Comparison of ENCODE assay signal across 22 cellular contexts in genomic region chr10:16910795-16911164, GRCh38.
DNase-seq lines count a peak whose midpoint lies in the region; ATAC-seq and TF ChIP-seq lines count a peak whose summit lies in the region.
"Had no signal": no experiment of that assay in that cellular context is flagged by ENCODE, and none has a peak within 500 bp of the region (broad histone marks: within the 10 kb centered on the region; RNA-seq: fewer than 3 reads in every experiment).

No MANE protein-coding gene starts in this region.

- H3K36me3 ChIP-seq in BLaER1 treated with 17β-estradiol and CSF1 and Interleukin-3, amounts not matched to agents 10 nM and 100 nM: no peaks in the 10 kb centered on the region
- H3K36me3 ChIP-seq in IMR-90 (ENCODE audit: control insufficient read depth, insufficient read depth, low read length): no peaks in the 10 kb centered on the region
- no peaks in the 10 kb centered on the region for H3K36me3 ChIP-seq in CD4-positive, alpha-beta memory T cell (ENCODE audit: insufficient read depth, low read length)
- H3K36me3 ChIP-seq: left lung had no signal

- no peak overlapping the region for H3K4me3 Mint-ChIP-seq in WTC11
- H3K4me3 Mint-ChIP-seq in CD4-positive, alpha-beta memory T cell: no peak overlapping the region
- H3K4me3 Mint-ChIP-seq in effector memory CD8-positive, alpha-beta T cell: no peak overlapping the region
- H3K4me3 Mint-ChIP-seq: activated naive CD4-positive, alpha-beta T cell treated with anti-CD3 and anti-CD28 coated beads for 36 hours; GM23338; HFFc6 had no signal

- ATAC-seq in IMR-90 (ENCODE audit: low read depth) (no peak), WTC11 (no peak), HG03520 (IDR thresholded peaks at IDR 0.05; ENCODE audit: unreplicated experiment) (no peak)
- ATAC-seq in effector memory CD8-positive, alpha-beta T cell (replicated peaks): no peak
- ATAC-seq: GM23338, Right ventricle myocardium inferior had no signal

- H3K14ac ChIP-seq in IMR-90 (replicated peaks; ENCODE audit: low read depth, low read length): no peak overlapping the region

- BruUV-seq in IMR-90 (replicated peaks; lab: Mats Ljungman, UMichigan): no TSS peak

- no peak overlapping the region for H2AFZ ChIP-seq in IMR-90 (replicated peaks; ENCODE audit: low read length, poor library complexity)
- H2AFZ ChIP-seq: GM23338 had no signal

- POLR2A ChIA-PET in IMR-90 (lab: Charles Lee; ENCODE audit: unreplicated experiment): no interaction called here
- POLR2A ChIA-PET in WTC11 (lab: Charles Lee): no interaction called here
- POLR2A ChIA-PET in CD4-positive, alpha-beta memory T cell (lab: Charles Lee; ENCODE audit: partially characterized antibody): no interaction called here

- H3K4me1 ChIP-seq in BLaER1 treated with 17β-estradiol and CSF1 and Interleukin-3, amounts not matched to agents 10 nM and 100 nM: peaks cover 7 to 46% (median 21%) of the 10 kb centered on the region in 10 experiments; a peak in 17 of 20 replicates
- H3K4me1 ChIP-seq in IMR-90 (ENCODE audit: control insufficient read depth, insufficient read depth, low read length): peaks cover 6% of the 10 kb centered on the region
- H3K4me1 ChIP-seq in CD4-positive, alpha-beta memory T cell (ENCODE audit: insufficient read depth, low read length): no peaks in the 10 kb centered on the region
- H3K4me1 ChIP-seq: left lung, testis had no signal

- H3K4me2 ChIP-seq in BLaER1 treated with 17β-estradiol and CSF1 and Interleukin-3, amounts not matched to agents 10 nM and 100 nM: peak overlapping the region in 9 of 11 experiments; percentile 12 to 81 (median 59); a peak in 15 of 22 replicates
- no peak overlapping the region for H3K4me2 ChIP-seq in IMR-90 (ENCODE audit: low read depth, low read length)
- H3K4me2 ChIP-seq: GM23338, KMS-11 had no signal

- DNase-seq in IMR-90 (no peak), NOMO-1 treated with dmso at 0.1 percent for 144 hours (lab: John Stamatoyannopoulos, UW; ENCODE audit: unreplicated experiment) (peak; percentile 49), WTC11 (ENCODE audit: low spot score) (no peak), cerebellar cortex (ENCODE audit: low spot score) (no peak)
- no peak for DNase-seq in CD4-positive, alpha-beta memory T cell
- DNase-seq in effector memory CD8-positive, alpha-beta T cell: no peak
- DNase-seq: activated CD4-positive, alpha-beta T cell treated with anti-CD3 and anti-CD28 coated beads for 48 hours; activated naive CD4-positive, alpha-beta T cell treated with anti-CD3 and anti-CD28 coated beads for 36 hours; anterior cingulate cortex; HFFc6; left lung; naive B cell; NCI-H1092; NCI-H187 treated with DMSO at 0.1 percent for 48 hours; NCI-H748 treated with DMSO at 0.1 percent for 48 hours; testis had no signal

- H2BK20ac ChIP-seq in IMR-90 (ENCODE audit: low read depth, low read length): 0 out of 2 replicates have a peak overlapping the region, but pooled peaks have one; percentile 35

- H4K20me1 ChIP-seq in BLaER1 treated with 17β-estradiol and CSF1 and Interleukin-3, amounts not matched to agents 10 nM and 100 nM: no peaks in the 10 kb centered on the region
- no peaks in the 10 kb centered on the region for H4K20me1 ChIP-seq in IMR-90 (ENCODE audit: insufficient read depth, low read length)

- H3K9me1 ChIP-seq in IMR-90 (ENCODE audit: insufficient read depth, low read length): peaks cover 6% of the 10 kb centered on the region; the same call in 1 of the 2 replicates

- no peaks in the 10 kb centered on the region for H3K27me3 ChIP-seq in BLaER1 treated with 17β-estradiol and CSF1 and Interleukin-3, amounts not matched to agents 10 nM and 100 nM
- H3K27me3 ChIP-seq in IMR-90 (ENCODE audit: control insufficient read depth, insufficient read depth, low read length): no peaks in the 10 kb centered on the region
- H3K27me3 ChIP-seq in CD4-positive, alpha-beta memory T cell (ENCODE audit: insufficient read depth, low read length): no peaks in the 10 kb centered on the region
- H3K27me3 ChIP-seq: left lung, testis had no signal

- H3K4ac ChIP-seq in IMR-90 (ENCODE audit: low read depth, low read length): no peak overlapping the region

- peaks cover 0 to 8% (median 2%) of the 10 kb centered on the region in 11 experiments; a peak in 10 of 22 replicates for H3K9me3 ChIP-seq in BLaER1 treated with 17β-estradiol and CSF1 and Interleukin-3, amounts not matched to agents 10 nM and 100 nM (replicated peaks in 1 of 11)
- no peaks in the 10 kb centered on the region for H3K9me3 ChIP-seq in IMR-90 (ENCODE audit: control insufficient read depth, insufficient read depth, low read length)
- no peaks in the 10 kb centered on the region for H3K9me3 ChIP-seq in CD4-positive, alpha-beta memory T cell (ENCODE audit: control insufficient read depth in 1 of 2, low read length in 2 of 2)
- H3K9me3 ChIP-seq: left lung, testis had no signal

- H3K27me3 Mint-ChIP-seq in WTC11 (ENCODE audit: low read depth): no peaks in the 10 kb centered on the region
- no peaks in the 10 kb centered on the region for H3K27me3 Mint-ChIP-seq in CD4-positive, alpha-beta memory T cell
- H3K27me3 Mint-ChIP-seq in effector memory CD8-positive, alpha-beta T cell: no peaks in the 10 kb centered on the region
- H3K27me3 Mint-ChIP-seq: naive B cell had no signal

- no peak overlapping the region for H3K4me3 ChIP-seq in BLaER1 treated with 17β-estradiol and CSF1 and Interleukin-3, amounts not matched to agents 10 nM and 100 nM
- H3K4me3 ChIP-seq in IMR-90 (ENCODE audit: insufficient read depth, low read depth, low read length): no peak overlapping the region
- no peak overlapping the region for H3K4me3 ChIP-seq in CD4-positive, alpha-beta memory T cell (ENCODE audit: low read length in 2 of 2)
- H3K4me3 ChIP-seq: coronary artery, GM23338, left lung, testis had no signal

- TF ChIP-seq CTCF in IMR-90 (conservative IDR thresholded peaks at IDR 0.05; ENCODE audit: low read depth, low read length) (no peak), WTC11 (IDR thresholded peaks at IDR 0.05) (no peak)

- WGBS in IMR-90 (ENCODE audit: extremely low coverage in 2 of 2, insufficient read length in 1 of 2), 2 experiments: 100% methylated on average over 2 of the region's 4 CpGs; no CpG with 5 or more reads in 1 of the 2 experiments

- H3K79me1 ChIP-seq in IMR-90 (ENCODE audit: low read depth in 1 of 2, low read length in 2 of 2): no peaks in the 10 kb centered on the region

- no peak overlapping the region for H3K27ac Mint-ChIP-seq in WTC11
- H3K27ac Mint-ChIP-seq in CD4-positive, alpha-beta memory T cell: no peak overlapping the region
- no peak overlapping the region for H3K27ac Mint-ChIP-seq in effector memory CD8-positive, alpha-beta T cell
- H3K27ac Mint-ChIP-seq: activated naive CD4-positive, alpha-beta T cell treated with anti-CD3 and anti-CD28 coated beads for 36 hours; GM23338; HFFc6 had no signal

- H2AK5ac ChIP-seq in IMR-90 (ENCODE audit: low read depth, low read length): no peak overlapping the region

- dilution Hi-C loops in IMR-90 (cut with HindIII; ENCODE audit: low sequenced_read_pairs, unreplicated experiment): no loop called here

- H2BK5ac ChIP-seq in IMR-90 (ENCODE audit: low read depth, low read length, poor library complexity, severe bottlenecking): no peak overlapping the region

- H3K4me1 Mint-ChIP-seq in WTC11: peaks cover 3% of the 10 kb centered on the region; the same call in 1 of the 2 replicates
- no peaks in the 10 kb centered on the region for H3K4me1 Mint-ChIP-seq in CD4-positive, alpha-beta memory T cell
- H3K4me1 Mint-ChIP-seq in effector memory CD8-positive, alpha-beta T cell (ENCODE audit: low read depth in 2 of 2): peaks cover 3 to 4% of the 10 kb centered on the region in 2 donors
- H3K4me1 Mint-ChIP-seq: GM23338 had no signal

- no peak overlapping the region for H3K56ac ChIP-seq in IMR-90 (ENCODE audit: extremely low read depth, insufficient read depth, low read length)

- H3K9me3 Mint-ChIP-seq in WTC11: no peaks in the 10 kb centered on the region
- H3K9me3 Mint-ChIP-seq in CD4-positive, alpha-beta memory T cell: no peaks in the 10 kb centered on the region
- no peaks in the 10 kb centered on the region for H3K9me3 Mint-ChIP-seq in effector memory CD8-positive, alpha-beta T cell
- H3K9me3 Mint-ChIP-seq: activated naive CD4-positive, alpha-beta T cell treated with anti-CD3 and anti-CD28 coated beads for 36 hours; GM23338; HFFc6; naive B cell had no signal

- no peak overlapping the region for H4K5ac ChIP-seq in IMR-90 (ENCODE audit: low read depth, low read length)

- CTCF ChIA-PET in IMR-90 (lab: Yijun Ruan, JAX): no interaction called here
- CTCF ChIA-PET in WTC11 (lab: Charles Lee): no interaction called here
- CTCF ChIA-PET in CD4-positive, alpha-beta memory T cell (lab: Charles Lee; ENCODE audit: partially characterized antibody): interaction anchor here (1.0 kb wide), 1 partner anchor 346 kb away, joined by 5 read pairs; no protein-coding TSS in a partner anchor

- in situ Hi-C loops in IMR-90 (cut with MboI; ENCODE audit: low sequenced_read_pairs): no loop called here

- no peak overlapping the region for H4K8ac ChIP-seq in IMR-90 (ENCODE audit: low read depth in 2 of 2, low read length in 2 of 2)

- H2AK9ac ChIP-seq in IMR-90 (replicated peaks; ENCODE audit: low read depth, low read length, poor library complexity): no peak overlapping the region

- H3K36me3 Mint-ChIP-seq in WTC11: no peaks in the 10 kb centered on the region
- H3K36me3 Mint-ChIP-seq in CD4-positive, alpha-beta memory T cell: peaks cover 25 to 36% of the 10 kb centered on the region in 2 donors
- H3K36me3 Mint-ChIP-seq in effector memory CD8-positive, alpha-beta T cell (ENCODE audit: insufficient read depth): peaks cover 2% of the 10 kb centered on the region

- no peak overlapping the region for H3K23ac ChIP-seq in IMR-90 (ENCODE audit: low read depth, low read length)

- H4K91ac ChIP-seq in IMR-90 (ENCODE audit: insufficient read depth, low read depth, low read length): no peak overlapping the region; the same call in 1 of the 2 replicates

- H3K18ac ChIP-seq in IMR-90 (ENCODE audit: low read depth, low read length): no peak overlapping the region

- peak overlapping the region in 2 of 11 experiments; percentile 31 to 56; a peak in 4 of 22 replicates for H3K9ac ChIP-seq in BLaER1 treated with 17β-estradiol and CSF1 and Interleukin-3, amounts not matched to agents 10 nM and 100 nM
- no peak overlapping the region for H3K9ac ChIP-seq in IMR-90 (ENCODE audit: low read depth, low read length)
- H3K9ac ChIP-seq: KMS-11 had no signal

- peak overlapping the region in 6 of 11 experiments; percentile 43 to 83 (median 71); a peak in 9 of 22 replicates for H3K27ac ChIP-seq in BLaER1 treated with 17β-estradiol and CSF1 and Interleukin-3, amounts not matched to agents 10 nM and 100 nM
- H3K27ac ChIP-seq in IMR-90 (ENCODE audit: insufficient read depth, low read length): no peak overlapping the region
- no peak overlapping the region for H3K27ac ChIP-seq in CD4-positive, alpha-beta memory T cell (ENCODE audit: low read depth, low read length)
- H3K27ac ChIP-seq: coronary artery, KMS-11, testis had no signal

- intact Hi-C loops in IMR-90 (cut with micrococcal nuclease): no loop called here
- intact Hi-C loops in CD4-positive, alpha-beta memory T cell (cut with micrococcal nuclease): no loop called here

- H2BK120ac ChIP-seq in IMR-90 (ENCODE audit: low read depth, low read length): no peak overlapping the region

- TF ChIP-seq POLR2A in IMR-90 (IDR thresholded peaks at IDR 0.05; ENCODE audit: low read depth, low read length): no peak

- no peak overlapping the region for H2BK15ac ChIP-seq in IMR-90 (ENCODE audit: low read depth, low read length)

- no peak for TF ChIP-seq RAD21 in IMR-90 (IDR thresholded peaks at IDR 0.05; ENCODE audit: low read length)

Comparison
In these comparisons a context has a peak if more than half of its experiments do, and no peak if none do; other contexts are left out.
1. H3K27ac ChIP-seq: peak in BLaER1 treated with 17β-estradiol and CSF1 and Interleukin-3, amounts not matched to agents 10 nM and 100 nM (6 of 11); none in IMR-90 (single experiment) and CD4-positive, alpha-beta memory T cell (single experiment).